25 cellular contexts compared by ENCODE assay signal in genomic region chr4:181753189-181753588, GRCh38.
"Had no signal": no experiment of that assay in that cellular context is flagged by ENCODE, and none has a peak within 500 bp of the region (broad histone marks: within the 10 kb centered on the region; RNA-seq: fewer than 3 reads in every experiment).

No MANE protein-coding gene starts in this region.

- H3K9me3 ChIP-seq: body of pancreas, SJSA1 had no signal

- H3K27me3 ChIP-seq: body of pancreas, SJSA1 had no signal

- H3K27ac Mint-ChIP-seq: activated CD8-positive, alpha-beta T cell treated with anti-CD3 and anti-CD28 coated beads for 36 hours; activated naive CD8-positive, alpha-beta T cell treated with anti-CD3 and anti-CD28 coated beads, Interleukin-2, amount 10 ng/mL, durations not matched to agents 7 days and 5 days; IgD-negative memory B cell had no signal

- FAIRE-seq: bronchial epithelial cell, RCC 7860 had no signal

- H3K4me1 Mint-ChIP-seq: activated naive CD8-positive, alpha-beta T cell treated with anti-CD3 and anti-CD28 coated beads, Interleukin-2, amount 10 ng/mL, durations not matched to agents 7 days and 5 days; central memory CD8-positive, alpha-beta T cell; IgD-negative memory B cell had no signal

- H3K9me3 Mint-ChIP-seq: activated naive CD8-positive, alpha-beta T cell treated with anti-CD3 and anti-CD28 coated beads, Interleukin-2, amount 10 ng/mL, durations not matched to agents 7 days and 5 days had no signal

- H3K36me3 ChIP-seq: SJSA1, WERI-Rb-1 had no signal

- H3K4me3 ChIP-seq: body of pancreas had no signal

- ATAC-seq: activated CD4-positive, CD25-positive, alpha-beta regulatory T cell treated with anti-CD3 and anti-CD28 coated beads, Interleukin-2, amount 50 U/mL, for 24 hours; activated CD8-positive, alpha-beta T cell treated with anti-CD3 and anti-CD28 coated beads for 36 hours; body of pancreas; PC-3 had no signal

- H3K4me3 Mint-ChIP-seq: activated CD8-positive, alpha-beta T cell treated with anti-CD3 and anti-CD28 coated beads for 36 hours; activated naive CD8-positive, alpha-beta T cell treated with anti-CD3 and anti-CD28 coated beads, Interleukin-2, amount 10 ng/mL, durations not matched to agents 7 days and 5 days; central memory CD8-positive, alpha-beta T cell; IgD-negative memory B cell had no signal

- H3K27me3 Mint-ChIP-seq: activated CD8-positive, alpha-beta T cell treated with anti-CD3 and anti-CD28 coated beads for 36 hours; activated naive CD8-positive, alpha-beta T cell treated with anti-CD3 and anti-CD28 coated beads, Interleukin-2, amount 10 ng/mL, durations not matched to agents 7 days and 5 days; central memory CD8-positive, alpha-beta T cell; IgD-negative memory B cell had no signal

- DNase-seq: activated CD4-positive, alpha-beta T cell treated with anti-CD3 and anti-CD28 coated beads for 4 hours; activated CD8-positive, alpha-beta memory T cell treated with anti-CD3 and anti-CD28 coated beads, Interleukin-2, amount 50 U/mL, for 4 hours; activated CD8-positive, alpha-beta T cell treated with anti-CD3 and anti-CD28 coated beads for 36 hours; activated naive CD4-positive, alpha-beta T cell treated with anti-CD3 and anti-CD28 coated beads, Interleukin-2, amount 50 U/mL, for 16 hours; activated naive CD8-positive, alpha-beta T cell treated with anti-CD3 and anti-CD28 coated beads, Interleukin-2, amount 10 ng/mL, durations not matched to agents 7 days and 5 days; activated T-cell treated with anti-CD3 and anti-CD28 coated beads, Interleukin-2, amount 50 U/mL, for 1 hour; aorta; body of pancreas; KG1; MV-4-11; NCI-H1092 treated with DMSO at 0.1 percent for 48 hours; NCI-H1417 treated with DMSO at 0.1 percent for 48 hours; NCI-H187; NCI-H2081 treated with DMSO at 0.1 percent for 48 hours; NCI-H446; PC-3; SHP77; T-helper 1 cell; WERI-Rb-1 had no signal

- H3K27ac ChIP-seq: body of pancreas, SJSA1, WERI-Rb-1 had no signal

- H3K4me1 ChIP-seq: body of pancreas had no signal

- H3K36me3 Mint-ChIP-seq: activated naive CD8-positive, alpha-beta T cell treated with anti-CD3 and anti-CD28 coated beads, Interleukin-2, amount 10 ng/mL, durations not matched to agents 7 days and 5 days; IgD-negative memory B cell had no signal
